13 cellular contexts compared by ENCODE assay signal in genomic region chr12:79645235-79645630, GRCh38. TPM values are rescaled to one million over a fixed set of nuclear protein-coding genes. Genes with fewer than 3 reads are reported as not detected.
A peak's percentile ranks its signal among the peaks of the same experiment; 100 is the strongest.
DNase-seq lines count a peak whose midpoint lies in the region; ATAC-seq and TF ChIP-seq lines count a peak whose summit lies in the region.
"Had no signal": no experiment of that assay in that cellular context is flagged by ENCODE, and none has a peak within 500 bp of the region (broad histone marks: within the 10 kb centered on the region; RNA-seq: fewer than 3 reads in every experiment).

No MANE protein-coding gene starts in this region.

- no peaks in the 10 kb centered on the region for H3K9me3 ChIP-seq in RWPE2 (ENCODE audit: severe bottlenecking)
- no peaks in the 10 kb centered on the region for H3K9me3 ChIP-seq in WERI-Rb-1 (ENCODE audit: severe bottlenecking)

- peak; percentile 95 for ATAC-seq in GM18520 (IDR thresholded peaks at IDR 0.05; ENCODE audit: unreplicated experiment)
- peak; percentile 100 for ATAC-seq in GM21447 (IDR thresholded peaks at IDR 0.05; ENCODE audit: unreplicated experiment)
- peak; percentile 64 for ATAC-seq in HG03039 (IDR thresholded peaks at IDR 0.05; ENCODE audit: unreplicated experiment)
- ATAC-seq in RWPE2 (ENCODE audit: low read depth), result 0 out of 3 replicates have a peak, but pooled peaks have one; percentile 25

- H3K4me3 Mint-ChIP-seq in osteocyte (ENCODE audit: unreplicated experiment), result no peak overlapping the region
- H3K4me3 Mint-ChIP-seq: B cell had no signal

- H3K4me1 ChIP-seq in RWPE2 (ENCODE audit: insufficient read depth, poor library complexity, severe bottlenecking), result no peaks in the 10 kb centered on the region

- H3K4me3 ChIP-seq in RWPE2 (ENCODE audit: severe bottlenecking) (no peak overlapping the region), WERI-Rb-1 (ENCODE audit: low read depth, low read length) (no peak overlapping the region)
- H3K4me3 ChIP-seq: cardiac muscle cell had no signal

- H3K36me3 Mint-ChIP-seq in osteocyte (ENCODE audit: unreplicated experiment), result peaks cover 9% of the 10 kb centered on the region

- TF ChIP-seq CTCF in RWPE2 (IDR thresholded peaks at IDR 0.05; ENCODE audit: poor library complexity, severe bottlenecking), result no peak
- no peak for TF ChIP-seq CTCF in WERI-Rb-1 (IDR thresholded peaks at IDR 0.05; ENCODE audit: low read depth, low read length)
- TF ChIP-seq CTCF in osteocyte (IDR thresholded peaks at IDR 0.05), result no peak

- DNase-seq in RWPE2 (ENCODE audit: low spot score) (no peak), WERI-Rb-1 (no peak), osteocyte (ENCODE audit: extremely low spot score, unreplicated experiment) (no peak), Ammon's horn (ENCODE audit: low spot score) (no peak)
- no peak for DNase-seq in stimulated activated CD4-positive, alpha-beta T cell treated with anti-CD3 and anti-CD28 coated beads, Interleukin-2, amount 100 ng/mL, for 48 hours
- DNase-seq: H7; Right ventricle myocardium superior; stimulated activated naive CD4-positive, alpha-beta T cell treated with Interleukin-2 at 50 U/mL for 16 hours had no signal

- H3K4me1 Mint-ChIP-seq in osteocyte (ENCODE audit: unreplicated experiment), result peaks cover 59% of the 10 kb centered on the region

- peaks cover 29% of the 10 kb centered on the region for H3K36me3 ChIP-seq in RWPE2 (ENCODE audit: low read depth)
- no peaks in the 10 kb centered on the region for H3K36me3 ChIP-seq in WERI-Rb-1
- H3K36me3 ChIP-seq: cardiac muscle cell had no signal

- H3K27ac Mint-ChIP-seq in osteocyte (ENCODE audit: unreplicated experiment), result no peak overlapping the region
- H3K27ac Mint-ChIP-seq: B cell had no signal

- H3K27me3 ChIP-seq in RWPE2 (ENCODE audit: insufficient read depth, poor library complexity, severe bottlenecking), result no peaks in the 10 kb centered on the region
- H3K27me3 ChIP-seq in WERI-Rb-1 (ENCODE audit: insufficient read depth, low read depth, severe bottlenecking), result no peaks in the 10 kb centered on the region
- H3K27me3 ChIP-seq: cardiac muscle cell had no signal

- H3K27me3 Mint-ChIP-seq in osteocyte (ENCODE audit: unreplicated experiment), result no peaks in the 10 kb centered on the region
- H3K27me3 Mint-ChIP-seq: B cell had no signal

- no peaks in the 10 kb centered on the region for H3K9me3 Mint-ChIP-seq in osteocyte (ENCODE audit: unreplicated experiment)

- H3K27ac ChIP-seq in RWPE2 (ENCODE audit: poor library complexity, severe bottlenecking), result no peak overlapping the region
- no peak overlapping the region for H3K27ac ChIP-seq in WERI-Rb-1
- H3K27ac ChIP-seq: cardiac muscle cell had no signal

RNA-seq across cellular contexts. Expression of gene PAWR, which starts 45.5 kb away (rescaled TPM):
- 184 and 213 TPM in 2 replicates for total RNA-seq in osteocyte

Comparison
In these comparisons a context has a peak if more than half of its experiments do, and no peak if none do; other contexts are left out.
1. ATAC-seq: peak in every context shown above with its lines; median percentile 100 in GM21447; 95 in GM18520; 64 in HG03039; 25 in RWPE2.